In genomic region chr2:26347286-26347865, GRCh38 we compare ENCODE assay signal across 8 cellular contexts. TPM values are rescaled to one million over a fixed set of nuclear protein-coding genes. Genes with fewer than 3 reads are reported as not detected.
DNase-seq lines count a peak whose midpoint lies in the region; ATAC-seq and TF ChIP-seq lines count a peak whose summit lies in the region.

No MANE protein-coding gene starts in this region.

- H3K27me3 Mint-ChIP-seq in activated CD4-positive, alpha-beta memory T cell treated with anti-CD3 and anti-CD28 coated beads, Interleukin-2, amount 10 ng/mL, durations not matched to agents 7 days and 5 days, result no peaks in the 10 kb centered on the region
- H3K27me3 Mint-ChIP-seq in stimulated activated memory B cell treated with anti-CD40 and anti-IgM and Interleukin-4, amounts not matched to agents 10 μg/mL and 1 μg/mL and 100 μg/mL, for 72 hours, result no peaks in the 10 kb centered on the region

- CTCF ChIA-PET in activated CD4-positive, alpha-beta memory T cell treated with anti-CD3 and anti-CD28 coated beads, Interleukin-2, amount 10 ng/mL, durations not matched to agents 7 days and 5 days (lab: Charles Lee), result interaction anchor here (1.0 to 2.7 kb wide), 3 partner anchors 8 to 102 kb away, joined by 4 to 15 read pairs (median 4); no protein-coding TSS in a partner anchor

- no peak overlapping the region for H2AFZ ChIP-seq in hepatocyte

- peaks cover 20% of the 10 kb centered on the region for H3K36me3 Mint-ChIP-seq in activated CD4-positive, alpha-beta memory T cell treated with anti-CD3 and anti-CD28 coated beads, Interleukin-2, amount 10 ng/mL, durations not matched to agents 7 days and 5 days (ENCODE audit: low read depth)
- H3K36me3 Mint-ChIP-seq in stimulated activated memory B cell treated with anti-CD40 and anti-IgM and Interleukin-4, amounts not matched to agents 10 μg/mL and 1 μg/mL and 100 μg/mL, for 72 hours, result peaks cover 18% of the 10 kb centered on the region

- intact Hi-C loops in posterior cingulate gyrus (cut with DNase I), result loop anchor here (2.0 kb wide), 1 partner anchor 103 kb away; the partner anchor contains the start of genes HADHA and HADHB

- H3K9me3 ChIP-seq in hepatocyte (ENCODE audit: low read depth), result no peaks in the 10 kb centered on the region

- H3K4me3 ChIP-seq in hepatocyte, result peak overlapping the region; percentile 88

- H3K27ac ChIP-seq in hepatocyte, result peak overlapping the region; percentile 87

- POLR2A ChIA-PET in activated CD4-positive, alpha-beta memory T cell treated with anti-CD3 and anti-CD28 coated beads, Interleukin-2, amount 10 ng/mL, durations not matched to agents 7 days and 5 days (lab: Charles Lee), result interaction anchor here (0.8 to 5.5 kb wide), 17 partner anchors 9 to 1856 kb away, joined by 3 to 66 read pairs (median 5); partner anchors contain the start of genes ASXL2, HADHA, HADHB and KIF3C

- no peak for ATAC-seq in stimulated activated memory B cell treated with anti-CD40 and anti-IgM and Interleukin-4, amounts not matched to agents 10 μg/mL and 1 μg/mL and 100 μg/mL, for 72 hours
- ATAC-seq in HG03280 (IDR thresholded peaks at IDR 0.05; ENCODE audit: unreplicated experiment) (no peak), HG03460 (IDR thresholded peaks at IDR 0.05; ENCODE audit: unreplicated experiment) (no peak)

- peaks cover 17% of the 10 kb centered on the region for H4K20me1 ChIP-seq in hepatocyte (ENCODE audit: insufficient read depth, poor library complexity, severe bottlenecking)

- H3K36me3 ChIP-seq in hepatocyte (replicated peaks; ENCODE audit: insufficient read depth, low read depth), result no peaks in the 10 kb centered on the region

- peak overlapping the region; percentile 94 for H3K4me2 ChIP-seq in hepatocyte

- H3K9me2 ChIP-seq in hepatocyte (replicated peaks; ENCODE audit: insufficient read depth), result no peaks in the 10 kb centered on the region

- H3K4me1 Mint-ChIP-seq in activated CD4-positive, alpha-beta memory T cell treated with anti-CD3 and anti-CD28 coated beads, Interleukin-2, amount 10 ng/mL, durations not matched to agents 7 days and 5 days, result peaks cover 47% of the 10 kb centered on the region
- H3K4me1 Mint-ChIP-seq in stimulated activated memory B cell treated with anti-CD40 and anti-IgM and Interleukin-4, amounts not matched to agents 10 μg/mL and 1 μg/mL and 100 μg/mL, for 72 hours, result peaks cover 46% of the 10 kb centered on the region

- DNase-seq in NCI-H2196 (lab: John Stamatoyannopoulos, UW; ENCODE audit: unreplicated experiment) (peak; percentile 7), NCI-H2196 treated with DMSO at 0.1 percent for 48 hours (lab: John Stamatoyannopoulos, UW; ENCODE audit: unreplicated experiment) (no peak), hepatocyte (ENCODE audit: low spot score) (peak; percentile 17), posterior cingulate gyrus (no peak)
- no peak for DNase-seq in activated CD4-positive, alpha-beta memory T cell treated with anti-CD3 and anti-CD28 coated beads, Interleukin-2, amount 10 ng/mL, durations not matched to agents 7 days and 5 days

- H3K79me2 ChIP-seq in hepatocyte, result peaks cover 72% of the 10 kb centered on the region

- peak overlapping the region; percentile 89 for H3K27ac Mint-ChIP-seq in activated CD4-positive, alpha-beta memory T cell treated with anti-CD3 and anti-CD28 coated beads, Interleukin-2, amount 10 ng/mL, durations not matched to agents 7 days and 5 days
- peak overlapping the region; percentile 95 for H3K27ac Mint-ChIP-seq in stimulated activated memory B cell treated with anti-CD40 and anti-IgM and Interleukin-4, amounts not matched to agents 10 μg/mL and 1 μg/mL and 100 μg/mL, for 72 hours

- WGBS in hepatocyte (ENCODE audit: low lambda C conversion rate, missing lambda C conversion rate), result 23% methylated on average over 5 of the region's 5 CpGs

- H3K4me3 Mint-ChIP-seq in activated CD4-positive, alpha-beta memory T cell treated with anti-CD3 and anti-CD28 coated beads, Interleukin-2, amount 10 ng/mL, durations not matched to agents 7 days and 5 days, result peak overlapping the region; percentile 94
- H3K4me3 Mint-ChIP-seq in stimulated activated memory B cell treated with anti-CD40 and anti-IgM and Interleukin-4, amounts not matched to agents 10 μg/mL and 1 μg/mL and 100 μg/mL, for 72 hours, result peak overlapping the region; percentile 99

- peaks cover 16% of the 10 kb centered on the region for H3K4me1 ChIP-seq in hepatocyte (ENCODE audit: insufficient read depth)

- no peaks in the 10 kb centered on the region for H3K27me3 ChIP-seq in hepatocyte

- TF ChIP-seq CTCF in hepatocyte (IDR thresholded peaks at IDR 0.05; ENCODE audit: poor library complexity), result no peak

- no peaks in the 10 kb centered on the region for H3K9me3 Mint-ChIP-seq in activated CD4-positive, alpha-beta memory T cell treated with anti-CD3 and anti-CD28 coated beads, Interleukin-2, amount 10 ng/mL, durations not matched to agents 7 days and 5 days
- H3K9me3 Mint-ChIP-seq in stimulated activated memory B cell treated with anti-CD40 and anti-IgM and Interleukin-4, amounts not matched to agents 10 μg/mL and 1 μg/mL and 100 μg/mL, for 72 hours, result no peaks in the 10 kb centered on the region

RNA-seq across cellular contexts. Expression of gene ADGRF3, which starts 0.8 kb away (rescaled TPM):
- total RNA-seq in activated CD4-positive, alpha-beta memory T cell treated with anti-CD3 and anti-CD28 coated beads, Interleukin-2, amount 10 ng/mL, durations not matched to agents 7 days and 5 days, result 1 to 10 TPM; 2.3 to 2.5 TPM
- total RNA-seq in hepatocyte, result 0.40 and 0.63 TPM in 2 replicates
- polyA plus RNA-seq in hepatocyte, result 0.11 and 1.3 TPM in 2 replicates

RNA-seq across cellular contexts. Expression of gene SELENOI, which starts 1.4 kb away (rescaled TPM):
- 10 to 100 TPM; 22.9 to 31.4 TPM for total RNA-seq in activated CD4-positive, alpha-beta memory T cell treated with anti-CD3 and anti-CD28 coated beads, Interleukin-2, amount 10 ng/mL, durations not matched to agents 7 days and 5 days
- 31.5 and 34.4 TPM in 2 replicates for total RNA-seq in hepatocyte
- polyA plus RNA-seq in hepatocyte, result 6.4 and 10.1 TPM in 2 replicates

RNA-seq across cellular contexts. Expression of gene DRC1, which starts 54.3 kb away (rescaled TPM):
- not detected for total RNA-seq in activated CD4-positive, alpha-beta memory T cell treated with anti-CD3 and anti-CD28 coated beads, Interleukin-2, amount 10 ng/mL, durations not matched to agents 7 days and 5 days
- not detected in 2 replicates for total RNA-seq in hepatocyte
- polyA plus RNA-seq in hepatocyte, result 0.06 TPM in 1 of 2 replicates, not detected in the other

Comparison
In these comparisons a context has a peak if more than half of its experiments do, and no peak if none do; other contexts are left out.
1. DNase-seq: peak in NCI-H2196 (single experiment) and hepatocyte (single experiment); none in NCI-H2196 treated with DMSO at 0.1 percent for 48 hours (single experiment), activated CD4-positive, alpha-beta memory T cell treated with anti-CD3 and anti-CD28 coated beads, Interleukin-2, amount 10 ng/mL, durations not matched to agents 7 days and 5 days (single experiment) and posterior cingulate gyrus (0 of 10).